ENCODE assay signal across 12 cellular contexts in the genomic region with DNA sequence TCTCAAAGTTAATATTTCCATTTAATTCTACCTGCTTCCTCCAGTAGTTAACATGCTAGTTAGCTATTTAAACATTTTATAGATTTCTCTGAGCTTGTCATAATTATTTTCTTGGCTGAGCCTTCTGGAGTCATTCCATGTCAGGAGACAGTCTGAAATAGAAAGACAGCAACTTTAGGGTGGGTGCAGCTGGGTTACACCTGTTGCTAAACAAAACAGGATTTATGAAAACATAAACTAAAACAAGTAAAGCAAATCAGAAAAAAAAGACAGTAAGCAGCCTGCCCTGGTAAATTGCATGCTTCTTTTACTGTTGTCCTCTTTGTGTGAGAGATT.
DNase-seq lines count a peak whose midpoint lies in the region; ATAC-seq and TF ChIP-seq lines count a peak whose summit lies in the region.
"Had no signal": no experiment of that assay in that cellular context is flagged by ENCODE, and none has a peak within 500 bp of the region (broad histone marks: within the 10 kb centered on the region; RNA-seq: fewer than 3 reads in every experiment).

No MANE protein-coding gene starts in this region.

- ATAC-seq in lung (ENCODE audit: insufficient read depth, low FRiP score) (no peak), HG03457 (IDR thresholded peaks at IDR 0.05; ENCODE audit: unreplicated experiment) (no peak), HG02588 (IDR thresholded peaks at IDR 0.05; ENCODE audit: unreplicated experiment) (no peak)

- peak overlapping the region; percentile 60 for H2AFZ ChIP-seq in SU-DHL-6 (ENCODE audit: low read depth, low read length, severe bottlenecking)

- H3K27ac Mint-ChIP-seq in T-helper 1 cell treated with Interleukin-12 subunit alpha and Interleukin-12 subunit beta and Interleukin-4 antibody, amounts not matched to agents 30 μg/mL and 1 μg/mL, for 36 hours, result peak overlapping the region; percentile 37
- H3K27ac Mint-ChIP-seq: activated CD4-positive, alpha-beta memory T cell treated with anti-CD3 and anti-CD28 coated beads, Interleukin-2, amount 10 ng/mL, durations not matched to agents 7 days and 5 days; stimulated activated effector memory CD8-positive, alpha-beta T cell treated with anti-CD3 and anti-CD28 coated beads, Interleukin-12 subunit alpha, Interleukin-12 subunit beta, amount 100 ng/mL, for 72 hours had no signal

- H3K9ac ChIP-seq in SU-DHL-6 (ENCODE audit: low read length), result peak overlapping the region; percentile 58

- no peak for TF ChIP-seq POLR2A in thyroid gland (IDR thresholded peaks at IDR 0.05)

- intact Hi-C loops in thyroid gland (cut with DNase I), result no loop called here

- H3K79me2 ChIP-seq in SU-DHL-6 (ENCODE audit: insufficient read depth, low read length), result no peaks in the 10 kb centered on the region

- H3K36me3 ChIP-seq in SU-DHL-6 (ENCODE audit: low read length), result no peaks in the 10 kb centered on the region
- H3K36me3 ChIP-seq in lung (ENCODE audit: control insufficient read depth in 2 of 2, insufficient read depth in 2 of 2, low read length in 2 of 2), result no peaks in the 10 kb centered on the region
- H3K36me3 ChIP-seq in thyroid gland, result no peaks in the 10 kb centered on the region

- peak overlapping the region; percentile 95 for H3K27ac ChIP-seq in SU-DHL-6 (ENCODE audit: low read depth, low read length)
- H3K27ac ChIP-seq in lung (ENCODE audit: low read depth in 1 of 2, low read length in 1 of 2), result peak overlapping the region; percentile 88
- peak overlapping the region; percentile 75 to 86 (median 77) for H3K27ac ChIP-seq in thyroid gland

- no peaks in the 10 kb centered on the region for H3K27me3 ChIP-seq in SU-DHL-6 (ENCODE audit: low read length)
- H3K27me3 ChIP-seq in lung (ENCODE audit: control insufficient read depth, insufficient read depth), result no peaks in the 10 kb centered on the region
- H3K27me3 ChIP-seq in thyroid gland, result no peaks in the 10 kb centered on the region

- H3K4me3 Mint-ChIP-seq in T-helper 1 cell treated with Interleukin-12 subunit alpha and Interleukin-12 subunit beta and Interleukin-4 antibody, amounts not matched to agents 30 μg/mL and 1 μg/mL, for 36 hours, result peak overlapping the region; percentile 10
- H3K4me3 Mint-ChIP-seq: activated CD4-positive, alpha-beta memory T cell treated with anti-CD3 and anti-CD28 coated beads, Interleukin-2, amount 10 ng/mL, durations not matched to agents 7 days and 5 days; stimulated activated effector memory CD8-positive, alpha-beta T cell treated with anti-CD3 and anti-CD28 coated beads, Interleukin-12 subunit alpha, Interleukin-12 subunit beta, amount 100 ng/mL, for 72 hours had no signal

- no peak for TF ChIP-seq CTCF in SU-DHL-6 (IDR thresholded peaks at IDR 0.05; ENCODE audit: insufficient read depth, low read length, poor library complexity, severe bottlenecking)
- no peak for TF ChIP-seq CTCF in lung (IDR thresholded peaks at IDR 0.05; ENCODE audit: control extremely low read depth, extremely low read depth)
- TF ChIP-seq CTCF in thyroid gland (IDR thresholded peaks at IDR 0.05), result no peak

- H3K9me2 ChIP-seq in SU-DHL-6 (replicated peaks; ENCODE audit: insufficient read depth, low read length), result no peaks in the 10 kb centered on the region

- H3K4me2 ChIP-seq in SU-DHL-6 (ENCODE audit: low read depth, low read length, poor library complexity, severe bottlenecking), result peak overlapping the region; percentile 83

- H3K27me3 Mint-ChIP-seq in T-helper 1 cell treated with Interleukin-12 subunit alpha and Interleukin-12 subunit beta and Interleukin-4 antibody, amounts not matched to agents 30 μg/mL and 1 μg/mL, for 36 hours (ENCODE audit: low read depth), result peaks cover 3% of the 10 kb centered on the region
- H3K27me3 Mint-ChIP-seq: activated CD4-positive, alpha-beta memory T cell treated with anti-CD3 and anti-CD28 coated beads, Interleukin-2, amount 10 ng/mL, durations not matched to agents 7 days and 5 days had no signal

- H3F3A ChIP-seq in SU-DHL-6 (ENCODE audit: insufficient read depth), result peaks cover 28% of the 10 kb centered on the region

- H3K36me3 Mint-ChIP-seq in T-helper 1 cell treated with Interleukin-12 subunit alpha and Interleukin-12 subunit beta and Interleukin-4 antibody, amounts not matched to agents 30 μg/mL and 1 μg/mL, for 36 hours (ENCODE audit: low read depth), result no peaks in the 10 kb centered on the region

- no peaks in the 10 kb centered on the region for H3K9me3 Mint-ChIP-seq in T-helper 1 cell treated with Interleukin-12 subunit alpha and Interleukin-12 subunit beta and Interleukin-4 antibody, amounts not matched to agents 30 μg/mL and 1 μg/mL, for 36 hours
- H3K9me3 Mint-ChIP-seq: stimulated activated effector memory CD8-positive, alpha-beta T cell treated with anti-CD3 and anti-CD28 coated beads, Interleukin-12 subunit alpha, Interleukin-12 subunit beta, amount 100 ng/mL, for 72 hours had no signal

- H3K4me1 ChIP-seq in lung (ENCODE audit: control insufficient read depth in 2 of 2, insufficient read depth in 2 of 2, low read length in 2 of 2) (peaks cover 0 to 2% of the 10 kb centered on the region in 2 donors), thyroid gland (peaks cover 17 to 22% of the 10 kb centered on the region in 2 donors)

- H3K4me3 ChIP-seq in SU-DHL-6 (ENCODE audit: insufficient read depth, low read length, poor library complexity, severe bottlenecking) (peak overlapping the region; percentile 30), lung (no peak overlapping the region), thyroid gland (replicated peaks in 1 of 3) (no peak overlapping the region)

- no peaks in the 10 kb centered on the region for H3K4me1 Mint-ChIP-seq in T-helper 1 cell treated with Interleukin-12 subunit alpha and Interleukin-12 subunit beta and Interleukin-4 antibody, amounts not matched to agents 30 μg/mL and 1 μg/mL, for 36 hours (ENCODE audit: low read depth)

- no peaks in the 10 kb centered on the region for H4K20me1 ChIP-seq in SU-DHL-6 (ENCODE audit: low read depth, low read length)

- H3K9me3 ChIP-seq in SU-DHL-6 (ENCODE audit: insufficient read depth, low read length) (no peaks in the 10 kb centered on the region), lung (ENCODE audit: control insufficient read depth in 2 of 2, insufficient read depth in 1 of 2, low read length in 1 of 2) (peaks cover 0 to 2% of the 10 kb centered on the region in 2 donors), thyroid gland (no peaks in the 10 kb centered on the region)

- DNase-seq in T-helper 1 cell, result no peak
- no peak for DNase-seq in lung (ENCODE audit: low spot score)
- DNase-seq in thyroid gland, result no peak
- no peak for DNase-seq in NCI-H2171 (lab: John Stamatoyannopoulos, UW)
- DNase-seq: activated CD4-positive, alpha-beta memory T cell treated with anti-CD3 and anti-CD28 coated beads, Interleukin-2, amount 10 ng/mL, durations not matched to agents 7 days and 5 days; effector CD8-positive, alpha-beta T cell; NCI-H774 had no signal
